Comparison of ENCODE assay signal across 18 cellular contexts in genomic region chr2:204655101-204655500, GRCh38.
DNase-seq lines count a peak whose midpoint lies in the region; ATAC-seq, FAIRE-seq and TF ChIP-seq lines count a peak whose summit lies in the region.
"Had no signal": no experiment of that assay in that cellular context is flagged by ENCODE, and none has a peak within 500 bp of the region (broad histone marks: within the 10 kb centered on the region; RNA-seq: fewer than 3 reads in every experiment).

No MANE protein-coding gene starts in this region.

- TF ChIP-seq POLR2A in gastroesophageal sphincter (IDR thresholded peaks at IDR 0.05) (no peak), gastrocnemius medialis (IDR thresholded peaks at IDR 0.05) (no peak), esophagus muscularis mucosa (IDR thresholded peaks at IDR 0.05; ENCODE audit: low read depth) (no peak)

- H3K27me3 ChIP-seq in astrocyte (ENCODE audit: insufficient read depth, low read length), result no peaks in the 10 kb centered on the region
- no peaks in the 10 kb centered on the region for H3K27me3 ChIP-seq in gastroesophageal sphincter
- H3K27me3 ChIP-seq in gastrocnemius medialis, result no peaks in the 10 kb centered on the region
- H3K27me3 ChIP-seq in esophagus muscularis mucosa, result no peaks in the 10 kb centered on the region
- H3K27me3 ChIP-seq: heart right ventricle had no signal

- DNase-seq in EL (peak; percentile 56), astrocyte (ENCODE audit: low read depth) (peak; percentile 27), gastrocnemius medialis (no peak), esophagus muscularis mucosa (ENCODE audit: extremely low spot score) (no peak), WTC11 (ENCODE audit: low spot score) (no peak), NCI-H446 treated with DMSO at 0.1 percent for 48 hours (lab: John Stamatoyannopoulos, UW) (no peak), NCI-H1436 (lab: John Stamatoyannopoulos, UW) (no peak)
- DNase-seq: activated CD8-positive, alpha-beta T cell treated with anti-CD3 and anti-CD28 coated beads, Interleukin-2, amount 10 ng/mL, durations not matched to agents 7 days and 5 days; amniotic stem cell; CD4-positive, CD25-positive, alpha-beta regulatory T cell; heart right ventricle; kidney; NCI-H1092; NCI-H2171 treated with DMSO at 0.1 percent for 48 hours; occipital lobe; small intestine; SW 1271 had no signal

- intact Hi-C loops in gastrocnemius medialis (cut with DNase I; ENCODE audit: low total_unique reads), result no loop called here
- intact Hi-C loops in esophagus muscularis mucosa (cut with DNase I), result no loop called here

- no peak for TF ChIP-seq CTCF in astrocyte (IDR thresholded peaks at IDR 0.05; ENCODE audit: insufficient read depth, low read depth, low read length)
- no peak for TF ChIP-seq CTCF in gastroesophageal sphincter (IDR thresholded peaks at IDR 0.05)
- no peak for TF ChIP-seq CTCF in gastrocnemius medialis (IDR thresholded peaks at IDR 0.05 in 4 of 5, conservative IDR thresholded peaks at IDR 0.05 in 1 of 5)
- no peak for TF ChIP-seq CTCF in esophagus muscularis mucosa (IDR thresholded peaks at IDR 0.05)
- no peak for TF ChIP-seq CTCF in WTC11 (IDR thresholded peaks at IDR 0.05)

- H3K36me3 ChIP-seq in astrocyte (ENCODE audit: insufficient read depth, low read length), result no peaks in the 10 kb centered on the region
- no peaks in the 10 kb centered on the region for H3K36me3 ChIP-seq in gastroesophageal sphincter
- H3K36me3 ChIP-seq in gastrocnemius medialis, result no peaks in the 10 kb centered on the region
- no peaks in the 10 kb centered on the region for H3K36me3 ChIP-seq in esophagus muscularis mucosa
- H3K36me3 ChIP-seq: heart right ventricle had no signal

- H3K27ac ChIP-seq in astrocyte (ENCODE audit: low read depth, low read length), result no peak overlapping the region
- no peak overlapping the region for H3K27ac ChIP-seq in gastroesophageal sphincter
- H3K27ac ChIP-seq in gastrocnemius medialis, result no peak overlapping the region
- H3K27ac ChIP-seq in esophagus muscularis mucosa (replicated peaks in 1 of 4), result peak overlapping the region in 1 of 4 donors; percentile 31
- H3K27ac ChIP-seq: heart right ventricle had no signal

- H4K20me1 ChIP-seq in astrocyte (ENCODE audit: insufficient read depth, low read length), result no peaks in the 10 kb centered on the region

- no peak overlapping the region for H3K9ac ChIP-seq in astrocyte (ENCODE audit: low read length)

- in situ Hi-C loops in gastrocnemius medialis (cut with MboI; ENCODE audit: low sequenced_read_pairs in 4 of 4), result no loop called here

- TF ChIP-seq EP300 in gastroesophageal sphincter (IDR thresholded peaks at IDR 0.05), result no peak
- TF ChIP-seq EP300 in esophagus muscularis mucosa (IDR thresholded peaks at IDR 0.05), result no peak

- CTCF ChIA-PET in WTC11 (lab: Charles Lee), result no interaction called here

- peaks cover 4% of the 10 kb centered on the region for H3K36me3 Mint-ChIP-seq in astrocyte (ENCODE audit: low read depth, unreplicated experiment)
- peaks cover 23% of the 10 kb centered on the region for H3K36me3 Mint-ChIP-seq in WTC11
- H3K36me3 Mint-ChIP-seq: CD4-positive, CD25-positive, alpha-beta regulatory T cell had no signal

- POLR2A ChIA-PET in WTC11 (lab: Charles Lee), result no interaction called here

- no peak overlapping the region for H2AFZ ChIP-seq in astrocyte (ENCODE audit: low read depth, low read length)

- no peak overlapping the region for H3K4me3 Mint-ChIP-seq in astrocyte (ENCODE audit: unreplicated experiment)
- no peak overlapping the region for H3K4me3 Mint-ChIP-seq in WTC11
- H3K4me3 Mint-ChIP-seq: activated CD8-positive, alpha-beta T cell treated with anti-CD3 and anti-CD28 coated beads, Interleukin-2, amount 10 ng/mL, durations not matched to agents 7 days and 5 days; CD4-positive, CD25-positive, alpha-beta regulatory T cell had no signal

- no peak overlapping the region for H3K4me3 ChIP-seq in astrocyte (ENCODE audit: insufficient read depth, low read depth, low read length)
- no peak overlapping the region for H3K4me3 ChIP-seq in gastroesophageal sphincter
- H3K4me3 ChIP-seq in gastrocnemius medialis, result no peak overlapping the region
- no peak overlapping the region for H3K4me3 ChIP-seq in esophagus muscularis mucosa
- H3K4me3 ChIP-seq: heart right ventricle had no signal

- H3K4me1 ChIP-seq in astrocyte (ENCODE audit: insufficient read depth, low read length) (no peaks in the 10 kb centered on the region), gastroesophageal sphincter (peaks cover 0 to 19% (median 0%) of the 10 kb centered on the region in 3 donors), gastrocnemius medialis (no peaks in the 10 kb centered on the region), esophagus muscularis mucosa (peaks cover 0 to 13% (median 12%) of the 10 kb centered on the region in 4 donors)

- peaks cover 7% of the 10 kb centered on the region for H3K9me3 Mint-ChIP-seq in astrocyte (ENCODE audit: unreplicated experiment)
- H3K9me3 Mint-ChIP-seq in WTC11, result peaks cover 33% of the 10 kb centered on the region

- H3K4me1 Mint-ChIP-seq in astrocyte (ENCODE audit: low read depth, unreplicated experiment) (peaks cover 10% of the 10 kb centered on the region), WTC11 (peaks cover 5% of the 10 kb centered on the region)
- H3K4me1 Mint-ChIP-seq: CD4-positive, CD25-positive, alpha-beta regulatory T cell had no signal

- 100% methylated on average over 2 of the region's 2 CpGs for WGBS in gastroesophageal sphincter (ENCODE audit: low coverage in 1 of 2), 2 donors
- WGBS in esophagus muscularis mucosa, result 95% methylated on average over 2 of the region's 2 CpGs

- ATAC-seq in gastroesophageal sphincter (peak; percentile 79), gastrocnemius medialis (peak; percentile 70 to 71), WTC11 (no peak)
- ATAC-seq: activated CD8-positive, alpha-beta T cell treated with anti-CD3 and anti-CD28 coated beads, Interleukin-2, amount 10 ng/mL, durations not matched to agents 7 days and 5 days had no signal

- no peak overlapping the region for H3K4me2 ChIP-seq in astrocyte (ENCODE audit: low read length)

- no peaks in the 10 kb centered on the region for H3K9me3 ChIP-seq in astrocyte (ENCODE audit: insufficient read depth, low read depth, low read length)
- peaks cover 0 to 4% (median 0%) of the 10 kb centered on the region in 3 donors for H3K9me3 ChIP-seq in gastroesophageal sphincter
- no peaks in the 10 kb centered on the region for H3K9me3 ChIP-seq in gastrocnemius medialis
- H3K9me3 ChIP-seq in esophagus muscularis mucosa, result no peaks in the 10 kb centered on the region

- H3K27ac Mint-ChIP-seq in astrocyte (ENCODE audit: unreplicated experiment) (no peak overlapping the region), WTC11 (no peak overlapping the region)
- H3K27ac Mint-ChIP-seq: activated CD8-positive, alpha-beta T cell treated with anti-CD3 and anti-CD28 coated beads, Interleukin-2, amount 10 ng/mL, durations not matched to agents 7 days and 5 days had no signal

- H3K27me3 Mint-ChIP-seq in astrocyte (ENCODE audit: low read depth, unreplicated experiment) (no peaks in the 10 kb centered on the region), WTC11 (ENCODE audit: low read depth) (peaks cover 3% of the 10 kb centered on the region; the same call in 1 of the 2 replicates)
- H3K27me3 Mint-ChIP-seq: CD4-positive, CD25-positive, alpha-beta regulatory T cell had no signal

- FAIRE-seq in astrocyte (lab: Jason Lieb, UNC), result peak; percentile 56
- FAIRE-seq: kidney, small intestine had no signal

- no peaks in the 10 kb centered on the region for H3K79me2 ChIP-seq in astrocyte (ENCODE audit: insufficient read depth, low read length)

TF ChIP-seq in WTC11, 78 proteins besides CTCF, POLR2A, EP300 and RAD21:
- TF ChIP-seq ETV6 (CRISPR knock-in tag; IDR thresholded peaks at IDR 0.05) (no peak), IRF2 (CRISPR knock-in tag; IDR thresholded peaks at IDR 0.05; ENCODE audit: borderline replicate concordance, low read depth) (no peak), ZBTB21 (CRISPR knock-in tag; IDR thresholded peaks at IDR 0.05; ENCODE audit: borderline replicate concordance) (no peak), RORB (CRISPR knock-in tag; IDR thresholded peaks at IDR 0.05) (no peak), OVOL2 (CRISPR knock-in tag; IDR thresholded peaks at IDR 0.05; ENCODE audit: borderline replicate concordance) (no peak), CREM (CRISPR knock-in tag; IDR thresholded peaks at IDR 0.05) (no peak)
- TF ChIP-seq, protein P1, sequence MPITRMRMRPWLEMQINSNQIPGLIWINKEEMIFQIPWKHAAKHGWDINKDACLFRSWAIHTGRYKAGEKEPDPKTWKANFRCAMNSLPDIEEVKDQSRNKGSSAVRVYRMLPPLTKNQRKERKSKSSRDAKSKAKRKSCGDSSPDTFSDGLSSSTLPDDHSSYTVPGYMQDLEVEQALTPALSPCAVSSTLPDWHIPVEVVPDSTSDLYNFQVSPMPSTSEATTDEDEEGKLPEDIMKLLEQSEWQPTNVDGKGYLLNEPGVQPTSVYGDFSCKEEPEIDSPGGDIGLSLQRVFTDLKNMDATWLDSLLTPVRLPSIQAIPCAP (CRISPR knock-in tag; IDR thresholded peaks at IDR 0.05), result no peak

Comparison
In these comparisons a context has a peak if more than half of its experiments do, and no peak if none do; other contexts are left out.
1. DNase-seq: peak in EL (single experiment) and astrocyte (single experiment); none in gastrocnemius medialis (0 of 2), esophagus muscularis mucosa (single experiment), WTC11 (single experiment), NCI-H446 treated with DMSO at 0.1 percent for 48 hours (single experiment) and NCI-H1436 (single experiment).